1 cellular context compared by ENCODE assay signal in the genomic region with DNA sequence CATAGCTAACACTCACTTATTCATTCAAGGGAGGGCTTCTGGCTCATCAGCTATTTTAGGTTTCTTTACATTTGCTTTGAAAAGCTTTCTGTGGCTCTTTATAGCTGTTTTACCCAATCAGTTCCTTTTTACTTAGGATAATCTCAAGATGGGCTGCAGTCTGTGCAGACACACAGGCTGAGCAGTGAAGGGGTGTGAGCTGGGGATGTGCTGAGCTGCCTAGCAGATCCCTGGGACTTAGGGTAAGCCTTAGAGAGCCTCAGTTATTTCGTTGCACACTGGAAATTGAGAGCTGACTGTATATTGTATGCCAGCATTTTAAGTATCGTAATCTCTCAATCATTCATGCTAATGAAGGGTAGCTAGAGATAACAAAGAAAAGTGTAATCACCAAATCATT.
TF ChIP-seq lines count a peak whose summit lies in the region.

No MANE protein-coding gene starts in this region.

TF ChIP-seq in GM23338, 12 proteins besides CTCF, POLR2A, EP300 and RAD21 (continued from another document):
- TF ChIP-seq, protein P1, sequence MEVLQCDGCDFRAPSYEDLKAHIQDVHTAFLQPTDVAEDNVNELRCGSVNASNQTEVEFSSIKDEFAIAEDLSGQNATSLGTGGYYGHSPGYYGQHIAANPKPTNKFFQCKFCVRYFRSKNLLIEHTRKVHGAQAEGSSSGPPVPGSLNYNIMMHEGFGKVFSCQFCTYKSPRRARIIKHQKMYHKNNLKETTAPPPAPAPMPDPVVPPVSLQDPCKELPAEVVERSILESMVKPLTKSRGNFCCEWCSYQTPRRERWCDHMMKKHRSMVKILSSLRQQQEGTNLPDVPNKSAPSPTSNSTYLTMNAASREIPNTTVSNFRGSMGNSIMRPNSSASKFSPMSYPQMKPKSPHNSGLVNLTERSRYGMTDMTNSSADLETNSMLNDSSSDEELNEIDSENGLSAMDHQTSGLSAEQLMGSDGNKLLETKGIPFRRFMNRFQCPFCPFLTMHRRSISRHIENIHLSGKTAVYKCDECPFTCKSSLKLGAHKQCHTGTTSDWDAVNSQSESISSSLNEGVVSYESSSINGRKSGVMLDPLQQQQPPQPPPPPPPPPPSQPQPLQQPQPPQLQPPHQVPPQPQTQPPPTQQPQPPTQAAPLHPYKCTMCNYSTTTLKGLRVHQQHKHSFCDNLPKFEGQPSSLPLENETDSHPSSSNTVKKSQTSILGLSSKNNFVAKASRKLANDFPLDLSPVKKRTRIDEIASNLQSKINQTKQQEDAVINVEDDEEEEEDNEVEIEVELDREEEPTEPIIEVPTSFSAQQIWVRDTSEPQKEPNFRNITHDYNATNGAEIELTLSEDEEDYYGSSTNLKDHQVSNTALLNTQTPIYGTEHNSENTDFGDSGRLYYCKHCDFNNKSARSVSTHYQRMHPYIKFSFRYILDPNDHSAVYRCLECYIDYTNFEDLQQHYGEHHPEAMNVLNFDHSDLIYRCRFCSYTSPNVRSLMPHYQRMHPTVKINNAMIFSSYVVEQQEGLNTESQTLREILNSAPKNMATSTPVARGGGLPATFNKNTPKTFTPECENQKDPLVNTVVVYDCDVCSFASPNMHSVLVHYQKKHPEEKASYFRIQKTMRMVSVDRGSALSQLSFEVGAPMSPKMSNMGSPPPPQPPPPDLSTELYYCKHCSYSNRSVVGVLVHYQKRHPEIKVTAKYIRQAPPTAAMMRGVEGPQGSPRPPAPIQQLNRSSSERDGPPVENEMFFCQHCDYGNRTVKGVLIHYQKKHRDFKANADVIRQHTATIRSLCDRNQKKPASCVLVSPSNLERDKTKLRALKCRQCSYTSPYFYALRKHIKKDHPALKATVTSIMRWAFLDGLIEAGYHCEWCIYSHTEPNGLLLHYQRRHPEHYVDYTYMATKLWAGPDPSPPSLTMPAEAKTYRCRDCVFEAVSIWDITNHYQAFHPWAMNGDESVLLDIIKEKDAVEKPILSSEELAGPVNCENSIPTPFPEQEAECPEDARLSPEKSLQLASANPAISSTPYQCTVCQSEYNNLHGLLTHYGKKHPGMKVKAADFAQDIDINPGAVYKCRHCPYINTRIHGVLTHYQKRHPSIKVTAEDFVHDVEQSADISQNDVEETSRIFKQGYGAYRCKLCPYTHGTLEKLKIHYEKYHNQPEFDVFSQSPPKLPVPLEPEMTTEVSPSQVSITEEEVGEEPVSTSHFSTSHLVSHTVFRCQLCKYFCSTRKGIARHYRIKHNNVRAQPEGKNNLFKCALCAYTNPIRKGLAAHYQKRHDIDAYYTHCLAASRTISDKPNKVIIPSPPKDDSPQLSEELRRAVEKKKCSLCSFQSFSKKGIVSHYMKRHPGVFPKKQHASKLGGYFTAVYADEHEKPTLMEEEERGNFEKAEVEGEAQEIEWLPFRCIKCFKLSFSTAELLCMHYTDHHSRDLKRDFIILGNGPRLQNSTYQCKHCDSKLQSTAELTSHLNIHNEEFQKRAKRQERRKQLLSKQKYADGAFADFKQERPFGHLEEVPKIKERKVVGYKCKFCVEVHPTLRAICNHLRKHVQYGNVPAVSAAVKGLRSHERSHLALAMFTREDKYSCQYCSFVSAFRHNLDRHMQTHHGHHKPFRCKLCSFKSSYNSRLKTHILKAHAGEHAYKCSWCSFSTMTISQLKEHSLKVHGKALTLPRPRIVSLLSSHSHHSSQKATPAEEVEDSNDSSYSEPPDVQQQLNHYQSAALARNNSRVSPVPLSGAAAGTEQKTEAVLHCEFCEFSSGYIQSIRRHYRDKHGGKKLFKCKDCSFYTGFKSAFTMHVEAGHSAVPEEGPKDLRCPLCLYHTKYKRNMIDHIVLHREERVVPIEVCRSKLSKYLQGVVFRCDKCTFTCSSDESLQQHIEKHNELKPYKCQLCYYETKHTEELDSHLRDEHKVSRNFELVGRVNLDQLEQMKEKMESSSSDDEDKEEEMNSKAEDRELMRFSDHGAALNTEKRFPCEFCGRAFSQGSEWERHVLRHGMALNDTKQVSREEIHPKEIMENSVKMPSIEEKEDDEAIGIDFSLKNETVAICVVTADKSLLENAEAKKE (CRISPR knock-in tag; IDR thresholded peaks at IDR 0.05) = no peak
- TF ChIP-seq JUNB (IDR thresholded peaks at IDR 0.05; ENCODE audit: unreplicated experiment) = no peak
- no peak for TF ChIP-seq EZH2 (IDR thresholded peaks at IDR 0.05; ENCODE audit: low read depth, unreplicated experiment)
- no peak for TF ChIP-seq EZH2phosphoT487 (IDR thresholded peaks at IDR 0.05; ENCODE audit: unreplicated experiment)
- TF ChIP-seq, protein P2, sequence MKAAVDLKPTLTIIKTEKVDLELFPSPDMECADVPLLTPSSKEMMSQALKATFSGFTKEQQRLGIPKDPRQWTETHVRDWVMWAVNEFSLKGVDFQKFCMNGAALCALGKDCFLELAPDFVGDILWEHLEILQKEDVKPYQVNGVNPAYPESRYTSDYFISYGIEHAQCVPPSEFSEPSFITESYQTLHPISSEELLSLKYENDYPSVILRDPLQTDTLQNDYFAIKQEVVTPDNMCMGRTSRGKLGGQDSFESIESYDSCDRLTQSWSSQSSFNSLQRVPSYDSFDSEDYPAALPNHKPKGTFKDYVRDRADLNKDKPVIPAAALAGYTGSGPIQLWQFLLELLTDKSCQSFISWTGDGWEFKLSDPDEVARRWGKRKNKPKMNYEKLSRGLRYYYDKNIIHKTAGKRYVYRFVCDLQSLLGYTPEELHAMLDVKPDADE (IDR thresholded peaks at IDR 0.05) = no peak
- no peak for TF ChIP-seq POLR2AphosphoS5 (IDR thresholded peaks at IDR 0.05; ENCODE audit: low read depth)
- no peak for TF ChIP-seq ZNF114 (CRISPR knock-in tag; IDR thresholded peaks at IDR 0.05)
- no peak for TF ChIP-seq STAT1 (IDR thresholded peaks at IDR 0.05; ENCODE audit: unreplicated experiment)
- TF ChIP-seq CREB1 (CRISPR knock-in tag; IDR thresholded peaks at IDR 0.05; ENCODE audit: low read depth) = no peak
